In genomic region chr1:23114424-23115079, GRCh38 we compare ENCODE assay signal across 13 cellular contexts. TPM values are rescaled to one million over a fixed set of nuclear protein-coding genes. Genes with fewer than 3 reads are reported as not detected.
A peak's percentile ranks its signal among the peaks of the same experiment; 100 is the strongest.
DNase-seq lines count a peak whose midpoint lies in the region; ATAC-seq, FAIRE-seq and TF ChIP-seq lines count a peak whose summit lies in the region.
"Had no signal": no experiment of that assay in that cellular context is flagged by ENCODE, and none has a peak within 500 bp of the region (broad histone marks: within the 10 kb centered on the region; RNA-seq: fewer than 3 reads in every experiment).

No MANE protein-coding gene starts in this region.

- ATAC-seq in GM21786 (IDR thresholded peaks at IDR 0.05; ENCODE audit: unreplicated experiment), result peak; percentile 16
- no peak for ATAC-seq in GM18505 (IDR thresholded peaks at IDR 0.05; ENCODE audit: unreplicated experiment)
- ATAC-seq in HG02759 (IDR thresholded peaks at IDR 0.05; ENCODE audit: unreplicated experiment), result no peak
- ATAC-seq: left lung, Right ventricle myocardium inferior had no signal

- no peaks in the 10 kb centered on the region for H3K27me3 ChIP-seq in bronchial epithelial cell (ENCODE audit: control insufficient read depth, insufficient read depth, low read length)
- H3K27me3 ChIP-seq: left lung had no signal

- no peaks in the 10 kb centered on the region for H3K9me3 Mint-ChIP-seq in nephron progenitor cell
- H3K9me3 Mint-ChIP-seq in CD14-positive monocyte, result peaks cover 0 to 1% (median 0%) of the 10 kb centered on the region in 7 donors
- peaks cover 4% of the 10 kb centered on the region for H3K9me3 Mint-ChIP-seq in glutamatergic neuron (ENCODE audit: unreplicated experiment)

- DNase-seq in CD1c-positive myeloid dendritic cell (ENCODE audit: extremely low spot score) (peak; percentile 33), bronchial epithelial cell (ENCODE audit: low read depth) (peak; percentile 77), nephron progenitor cell (no peak), CD14-positive monocyte (ENCODE audit: low spot score) (no peak), glutamatergic neuron (no peak)
- DNase-seq: activated CD8-positive, alpha-beta memory T cell treated with anti-CD3 and anti-CD28 coated beads for 24 hours; left lung; NCI-H226; retina had no signal

- H3K36me3 ChIP-seq in bronchial epithelial cell (ENCODE audit: control insufficient read depth, insufficient read depth, low read length), result no peaks in the 10 kb centered on the region
- H3K36me3 ChIP-seq: left lung had no signal

- H3K4me1 Mint-ChIP-seq in nephron progenitor cell (peaks cover 39% of the 10 kb centered on the region), CD14-positive monocyte (peaks cover 41% of the 10 kb centered on the region), glutamatergic neuron (ENCODE audit: low read depth, unreplicated experiment) (peaks cover 8% of the 10 kb centered on the region)

- H3K27me3 Mint-ChIP-seq in nephron progenitor cell (ENCODE audit: low read depth, poor library complexity) (no peaks in the 10 kb centered on the region), CD14-positive monocyte (ENCODE audit: low read depth in 3 of 3) (peaks cover 0 to 1% (median 0%) of the 10 kb centered on the region in 3 donors), glutamatergic neuron (ENCODE audit: unreplicated experiment) (peaks cover 4% of the 10 kb centered on the region)

- H3K4me3 ChIP-seq in bronchial epithelial cell (ENCODE audit: low read depth, low read length), result no peak overlapping the region
- H3K4me3 ChIP-seq: left lung had no signal

- H3K36me3 Mint-ChIP-seq in nephron progenitor cell (ENCODE audit: low read depth), result no peaks in the 10 kb centered on the region
- H3K36me3 Mint-ChIP-seq in CD14-positive monocyte, result no peaks in the 10 kb centered on the region
- no peaks in the 10 kb centered on the region for H3K36me3 Mint-ChIP-seq in glutamatergic neuron (ENCODE audit: unreplicated experiment)

- no peak for TF ChIP-seq POLR2A in GM18505 (IDR thresholded peaks at IDR 0.05; ENCODE audit: borderline replicate concordance, extremely low read depth, insufficient read depth, insufficient read length)

- TF ChIP-seq CTCF in bronchial epithelial cell (IDR thresholded peaks at IDR 0.05; ENCODE audit: insufficient read depth, low read length, severe bottlenecking), result no peak
- no peak for TF ChIP-seq CTCF in nephron progenitor cell (IDR thresholded peaks at IDR 0.05)
- no peak for TF ChIP-seq CTCF in CD14-positive monocyte (IDR thresholded peaks at IDR 0.05)
- no peak for TF ChIP-seq CTCF in glutamatergic neuron (IDR thresholded peaks at IDR 0.05; ENCODE audit: partially characterized antibody, unreplicated experiment)

- no peak for FAIRE-seq in bronchial epithelial cell (lab: Jason Lieb, UNC)

- peak overlapping the region; percentile 22 for H3K27ac Mint-ChIP-seq in nephron progenitor cell
- no peak overlapping the region for H3K27ac Mint-ChIP-seq in CD14-positive monocyte
- H3K27ac Mint-ChIP-seq in glutamatergic neuron (ENCODE audit: unreplicated experiment), result no peak overlapping the region

- H3K4me3 Mint-ChIP-seq in nephron progenitor cell, result no peak overlapping the region
- H3K4me3 Mint-ChIP-seq in CD14-positive monocyte, result no peak overlapping the region
- no peak overlapping the region for H3K4me3 Mint-ChIP-seq in glutamatergic neuron (ENCODE audit: unreplicated experiment)

- intact Hi-C loops in CD14-positive monocyte (cut with micrococcal nuclease), result no loop called here

RNA-seq across cellular contexts. Expression of gene LUZP1, which starts 54.1 kb away (rescaled TPM):
- total RNA-seq in bronchial epithelial cell (17.6 and 19.6 TPM in 2 replicates), glutamatergic neuron (ENCODE audit: unreplicated experiment) (32.0 TPM)
- 1 to 10 TPM; 5.8 to 8.7 TPM for polyA plus RNA-seq in CD14-positive monocyte

Comparison
In these comparisons a context has a peak if more than half of its experiments do, and no peak if none do; other contexts are left out.
1. DNase-seq: peak in CD1c-positive myeloid dendritic cell (single experiment) and bronchial epithelial cell (single experiment); none in nephron progenitor cell (single experiment), CD14-positive monocyte (single experiment) and glutamatergic neuron (single experiment).